In the genomic region with DNA sequence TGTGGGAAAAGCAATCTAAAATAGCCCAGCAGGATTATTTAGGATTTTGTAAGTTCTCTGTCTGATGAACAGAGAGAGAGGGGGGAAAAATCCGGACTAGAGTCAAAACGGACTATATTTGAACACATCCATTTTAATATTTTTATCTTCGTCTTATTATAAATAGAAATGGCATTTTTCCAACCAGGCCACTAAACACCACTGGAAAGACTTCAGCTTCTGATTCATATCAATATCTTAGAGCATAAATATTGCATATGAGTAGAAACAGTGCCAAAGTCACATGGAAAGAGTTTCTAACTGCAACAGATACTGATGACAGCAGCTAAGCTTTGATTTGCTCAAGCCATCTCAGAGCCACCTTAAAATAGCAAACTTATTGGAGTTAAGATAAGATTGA, we compare ENCODE assay signal across 9 cellular contexts. TPM values are rescaled to one million over a fixed set of nuclear protein-coding genes. Genes with fewer than 3 reads are reported as not detected.
DNase-seq lines count a peak whose midpoint lies in the region; ATAC-seq and TF ChIP-seq lines count a peak whose summit lies in the region.
"Had no signal": no experiment of that assay in that cellular context is flagged by ENCODE, and none has a peak within 500 bp of the region (broad histone marks: within the 10 kb centered on the region; RNA-seq: fewer than 3 reads in every experiment).

No MANE protein-coding gene starts in this region.

- H3K27me3 Mint-ChIP-seq in HFFc6 (ENCODE audit: insufficient read depth) = no peaks in the 10 kb centered on the region

- TF ChIP-seq POLR2A in breast epithelium (IDR thresholded peaks at IDR 0.05) = no peak
- no peak for TF ChIP-seq POLR2A in erythroblast (IDR thresholded peaks at IDR 0.05; ENCODE audit: low read length)

- TF ChIP-seq CTCF in HFFc6 (IDR thresholded peaks at IDR 0.05) (no peak), breast epithelium (IDR thresholded peaks at IDR 0.05) (no peak), lower lobe of right lung (IDR thresholded peaks at IDR 0.05) (no peak)

- DNase-seq in HFFc6 = no peak
- no peak for DNase-seq in breast epithelium (ENCODE audit: low spot score in 2 of 2)
- DNase-seq in lower lobe of right lung = no peak
- peak; percentile 51 for DNase-seq in superior temporal gyrus (ENCODE audit: extremely low spot score)
- DNase-seq in erythroblast (lab: John Stamatoyannopoulos, UW) = no peak
- DNase-seq in central memory CD4-positive, alpha-beta T cell = no peak
- DNase-seq: Karpas-422 had no signal

- H3K27me3 ChIP-seq in breast epithelium (no peaks in the 10 kb centered on the region), lower lobe of right lung (ENCODE audit: low read depth) (no peaks in the 10 kb centered on the region)

- intact Hi-C loops in breast epithelium (cut with DNase I; ENCODE audit: low total_unique reads) (no loop called here), lower lobe of right lung (cut with DNase I) (no loop called here)

- H3K36me3 ChIP-seq in breast epithelium (no peaks in the 10 kb centered on the region), lower lobe of right lung (no peaks in the 10 kb centered on the region)

- no peaks in the 10 kb centered on the region for H3K36me3 Mint-ChIP-seq in HFFc6 (ENCODE audit: low read depth)

- H3K9me3 Mint-ChIP-seq in HFFc6 = peaks cover 7% of the 10 kb centered on the region; the same call in 1 of the 2 replicates

- H3K27ac ChIP-seq in breast epithelium = peak overlapping the region; percentile 48 to 62
- H3K27ac ChIP-seq in lower lobe of right lung = peak overlapping the region; percentile 66

- H3K4me3 Mint-ChIP-seq in HFFc6 = peak overlapping the region; percentile 83

- H3K9me3 ChIP-seq in breast epithelium = no peaks in the 10 kb centered on the region
- H3K9me3 ChIP-seq in lower lobe of right lung = no peaks in the 10 kb centered on the region

- ATAC-seq in lower lobe of right lung = no peak
- ATAC-seq in HG03521 (IDR thresholded peaks at IDR 0.05; ENCODE audit: unreplicated experiment) = no peak
- no peak for ATAC-seq in GM21723 (IDR thresholded peaks at IDR 0.05; ENCODE audit: unreplicated experiment)

- H3K4me1 Mint-ChIP-seq in HFFc6 (ENCODE audit: low read depth) = peaks cover 16% of the 10 kb centered on the region; the same call in 1 of the 2 replicates

- no peak overlapping the region for H3K27ac Mint-ChIP-seq in HFFc6

- H3K4me1 ChIP-seq in breast epithelium (peaks cover 0 to 4% of the 10 kb centered on the region in 2 donors), lower lobe of right lung (peaks cover 9% of the 10 kb centered on the region)

- H3K4me3 ChIP-seq in breast epithelium (peak overlapping the region; percentile 42 to 66 (median 49)), lower lobe of right lung (peak overlapping the region; percentile 56)

RNA-seq across cellular contexts. Expression of a gene that starts 0.5 kb away (rescaled TPM):
- not detected for total RNA-seq in HFFc6 (2021; fragmentation: NEBNext Ultra II Directional; extraction: Animal tissue kit (Norgen Biotek cat#: 25700))
- total RNA-seq in breast epithelium = 1 to 10 TPM; 4.0 to 7.9 (median 6.1) TPM
- 10.5 TPM for total RNA-seq in lower lobe of right lung

Comparison
In these comparisons a context has a peak if more than half of its experiments do, and no peak if none do; other contexts are left out.
1. RNA of a gene that starts 0.5 kb away (total RNA-seq): 10.5 TPM in lower lobe of right lung (single experiment) and 4.0 to 7.9 TPM in breast epithelium; not detected in HFFc6; every median in the first group is over 4 times any median in the second.